In the genomic region with DNA sequence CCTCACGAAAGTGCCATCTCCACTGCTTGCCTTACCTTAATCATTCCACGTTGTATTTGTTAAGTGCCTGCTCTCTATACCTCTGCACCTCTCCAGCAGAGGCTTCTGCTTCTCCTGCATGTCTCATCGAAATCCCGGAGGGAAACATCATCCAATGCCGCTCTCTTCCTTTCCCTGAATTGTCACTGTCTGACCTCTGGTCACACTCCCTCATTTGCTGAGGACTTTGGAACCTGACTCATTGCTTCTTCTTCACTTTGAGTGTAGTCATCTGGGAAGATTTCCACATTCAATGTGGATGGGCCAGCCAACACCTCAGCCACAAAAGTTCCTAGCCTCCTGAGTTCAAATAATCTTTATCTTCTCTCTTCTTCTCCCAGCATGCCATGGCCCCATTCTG, we compare ENCODE assay signal across 13 cellular contexts.
"Had no signal": no experiment of that assay in that cellular context is flagged by ENCODE, and none has a peak within 500 bp of the region (broad histone marks: within the 10 kb centered on the region; RNA-seq: fewer than 3 reads in every experiment).

No MANE protein-coding gene starts in this region.

- H3K36me3 ChIP-seq: cardiac muscle cell, gastrocnemius medialis, thyroid gland, vagina had no signal

- H3K27ac ChIP-seq: cardiac muscle cell, gastrocnemius medialis, parathyroid adenoma, skin epidermis, thyroid gland, vagina had no signal

- H3K27me3 ChIP-seq: cardiac muscle cell, gastrocnemius medialis, thyroid gland, vagina had no signal

- ATAC-seq: gastrocnemius medialis had no signal

- H3K9ac ChIP-seq: parathyroid adenoma had no signal

- DNase-seq: activated CD4-positive, alpha-beta T cell treated with anti-CD3 and anti-CD28 coated beads for 48 hours; activated naive CD4-positive, alpha-beta T cell; gastrocnemius medialis; naive B cell; retina; T1000; thyroid gland had no signal

- H3K9me3 ChIP-seq: gastrocnemius medialis, thyroid gland, vagina had no signal

- FAIRE-seq: colon, keratinocyte had no signal

- H3K4me1 ChIP-seq: gastrocnemius medialis, parathyroid adenoma, thyroid gland, vagina had no signal

- H3K4me3 ChIP-seq: cardiac muscle cell, gastrocnemius medialis, skin epidermis, thyroid gland, vagina had no signal
